In genomic region chr12:105401198-105401597, GRCh38 we compare ENCODE assay signal across 14 cellular contexts.
DNase-seq lines count a peak whose midpoint lies in the region; ATAC-seq and TF ChIP-seq lines count a peak whose summit lies in the region.
"Had no signal": no experiment of that assay in that cellular context is flagged by ENCODE, and none has a peak within 500 bp of the region (broad histone marks: within the 10 kb centered on the region; RNA-seq: fewer than 3 reads in every experiment).

No MANE protein-coding gene starts in this region.

- BruUV-seq in Caco-2 (replicated peaks; lab: Mats Ljungman, UMichigan) (no TSS peak), PC-3 (replicated peaks; lab: Mats Ljungman, UMichigan) (no TSS peak)

- H2AFZ ChIP-seq in PC-3 (ENCODE audit: low read length) (no peak overlapping the region), osteoblast (ENCODE audit: low read length) (peak overlapping the region; percentile 79)

- H3K27ac ChIP-seq in PC-3 (ENCODE audit: low read length) = peak overlapping the region; percentile 35
- peak overlapping the region; percentile 19 for H3K27ac ChIP-seq in osteoblast (ENCODE audit: low read depth, low read length)
- H3K27ac ChIP-seq in ascending aorta = no peak overlapping the region
- no peak overlapping the region for H3K27ac ChIP-seq in SJCRH30
- H3K27ac ChIP-seq: 22Rv1, BLaER1 had no signal

- H3K4me3 ChIP-seq in Caco-2 (ENCODE audit: low read depth, low read length) = no peak overlapping the region
- H3K4me3 ChIP-seq in PC-3 (ENCODE audit: low read length) = no peak overlapping the region
- H3K4me3 ChIP-seq in osteoblast (ENCODE audit: insufficient read depth, low read length) = no peak overlapping the region
- H3K4me3 ChIP-seq in ascending aorta = no peak overlapping the region
- no peak overlapping the region for H3K4me3 ChIP-seq in SJCRH30
- H3K4me3 ChIP-seq: BLaER1 had no signal

- TF ChIP-seq CTCF in Caco-2 (IDR thresholded peaks at IDR 0.05; ENCODE audit: insufficient read depth in 1 of 2, low read depth in 1 of 2, low read length in 1 of 2, severe bottlenecking in 1 of 2, unreplicated experiment in 1 of 2) (no peak), PC-3 (conservative IDR thresholded peaks at IDR 0.05; ENCODE audit: low read depth, low read length) (no peak), osteoblast (IDR thresholded peaks at IDR 0.05; ENCODE audit: extremely low read depth, low read depth, low read length) (no peak), ascending aorta (IDR thresholded peaks at IDR 0.05) (no peak)

- H3K27ac Mint-ChIP-seq in Caco-2 (ENCODE audit: unreplicated experiment) = peak overlapping the region; percentile 57
- H3K27ac Mint-ChIP-seq in activated T-helper 17 cell treated with anti-CD3 and anti-CD28 coated beads, Interleukin-2, amount 50 U/mL, for 72 hours = no peak overlapping the region
- H3K27ac Mint-ChIP-seq: IgD-negative memory B cell had no signal

- peak overlapping the region; percentile 22; the same call in 1 of the 2 replicates for H3K4me2 ChIP-seq in PC-3 (ENCODE audit: low read length)
- peak overlapping the region; percentile 14 for H3K4me2 ChIP-seq in osteoblast (ENCODE audit: insufficient read depth, low read length)
- H3K4me2 ChIP-seq: BLaER1 had no signal

- no peaks in the 10 kb centered on the region for H3K27me3 ChIP-seq in Caco-2 (replicated peaks; ENCODE audit: control insufficient read depth, insufficient read depth, low read length)
- H3K27me3 ChIP-seq in PC-3 (ENCODE audit: low read length) = no peaks in the 10 kb centered on the region
- H3K27me3 ChIP-seq in osteoblast (ENCODE audit: insufficient read depth, low read length) = no peaks in the 10 kb centered on the region
- no peaks in the 10 kb centered on the region for H3K27me3 ChIP-seq in ascending aorta
- no peaks in the 10 kb centered on the region for H3K27me3 ChIP-seq in SJCRH30
- H3K27me3 ChIP-seq: BLaER1 had no signal

- no peaks in the 10 kb centered on the region for H3K27me3 Mint-ChIP-seq in Caco-2 (ENCODE audit: insufficient read depth, unreplicated experiment)
- no peaks in the 10 kb centered on the region for H3K27me3 Mint-ChIP-seq in activated T-helper 17 cell treated with anti-CD3 and anti-CD28 coated beads, Interleukin-2, amount 50 U/mL, for 72 hours
- H3K27me3 Mint-ChIP-seq: IgD-negative memory B cell had no signal

- peak in 1 of 2 experiments; percentile 17 for DNase-seq in Caco-2
- DNase-seq in PC-3 = peak; percentile 61
- no peak for DNase-seq in left colon
- DNase-seq in osteoblast (ENCODE audit: insufficient read length, low spot score, missing footprints) = peak; percentile 17
- no peak for DNase-seq in ascending aorta (ENCODE audit: low spot score in 2 of 2)
- no peak for DNase-seq in SJCRH30
- DNase-seq in NCI-H774 (lab: John Stamatoyannopoulos, UW) = no peak
- DNase-seq: Calu3, DMS79, GDM1 had no signal

- H3K9ac ChIP-seq in PC-3 (ENCODE audit: low read length) = no peak overlapping the region
- H3K9ac ChIP-seq: BLaER1 had no signal

- intact Hi-C loops in Caco-2 (cut with micrococcal nuclease; ENCODE audit: unreplicated experiment) (no loop called here), PC-3 (cut with micrococcal nuclease) (loop anchor here (5.0 to 10.0 kb wide), 3 partner anchors 736 to 1371 kb away; partner anchors contain the start of genes NUAK1 and RIC8B), left colon (cut with DNase I, micrococcal nuclease) (no loop called here), ascending aorta (cut with DNase I) (no loop called here)

- no peak overlapping the region for H3K4me3 Mint-ChIP-seq in Caco-2 (ENCODE audit: unreplicated experiment)
- no peak overlapping the region for H3K4me3 Mint-ChIP-seq in activated T-helper 17 cell treated with anti-CD3 and anti-CD28 coated beads, Interleukin-2, amount 50 U/mL, for 72 hours
- H3K4me3 Mint-ChIP-seq: IgD-negative memory B cell had no signal

- peaks cover 5% of the 10 kb centered on the region for H3K4me1 Mint-ChIP-seq in Caco-2 (ENCODE audit: low read depth, unreplicated experiment)
- no peaks in the 10 kb centered on the region for H3K4me1 Mint-ChIP-seq in activated T-helper 17 cell treated with anti-CD3 and anti-CD28 coated beads, Interleukin-2, amount 50 U/mL, for 72 hours
- H3K4me1 Mint-ChIP-seq: IgD-negative memory B cell had no signal

- H4K20me1 ChIP-seq in PC-3 (ENCODE audit: low read length) = no peaks in the 10 kb centered on the region
- no peaks in the 10 kb centered on the region for H4K20me1 ChIP-seq in osteoblast (ENCODE audit: insufficient read depth, low read length)
- H4K20me1 ChIP-seq: BLaER1 had no signal

- H3K9me3 ChIP-seq in Caco-2 (0 out of 2 replicates have a peak, but pooled peaks cover 3% of the 10 kb centered on the region), PC-3 (ENCODE audit: low read length) (no peaks in the 10 kb centered on the region), osteoblast (ENCODE audit: low read depth, low read length) (no peaks in the 10 kb centered on the region), ascending aorta (no peaks in the 10 kb centered on the region), SJCRH30 (replicated peaks) (no peaks in the 10 kb centered on the region)

- H3K79me2 ChIP-seq in PC-3 (ENCODE audit: low read length) (no peaks in the 10 kb centered on the region), osteoblast (ENCODE audit: insufficient read depth, low read length) (no peaks in the 10 kb centered on the region)

- CTCF ChIA-PET in Caco-2 (lab: Charles Lee) = interaction anchor here (0.7 to 0.8 kb wide), 2 partner anchors 19 to 736 kb away, joined by 3 to 5 read pairs; no protein-coding TSS in a partner anchor
- CTCF ChIA-PET in PC-3 (lab: Charles Lee) = interaction anchor here (0.7 to 1.0 kb wide), 2 partner anchors 18 to 19 kb away, joined by 3 to 5 read pairs; no protein-coding TSS in a partner anchor

- POLR2A ChIA-PET in Caco-2 (lab: Charles Lee) = interaction anchor here (0.7 kb wide), 1 partner anchor 726 kb away, joined by 3 read pairs; no protein-coding TSS in a partner anchor
- POLR2A ChIA-PET in PC-3 (lab: Charles Lee; ENCODE audit: unreplicated experiment) = interaction anchor here (0.6 kb wide), 1 partner anchor 448 kb away, joined by 3 read pairs; no protein-coding TSS in a partner anchor

- H3K4me1 ChIP-seq in Caco-2 (no peaks in the 10 kb centered on the region), PC-3 (ENCODE audit: insufficient read depth, low read length) (peaks cover 18% of the 10 kb centered on the region), osteoblast (ENCODE audit: insufficient read depth, low read length) (peaks cover 15% of the 10 kb centered on the region), ascending aorta (peaks cover 0 to 4% of the 10 kb centered on the region in 2 donors), SJCRH30 (no peaks in the 10 kb centered on the region)
- H3K4me1 ChIP-seq: BLaER1 had no signal

- peaks cover 11% of the 10 kb centered on the region for H3K36me3 Mint-ChIP-seq in Caco-2 (ENCODE audit: insufficient read depth, unreplicated experiment)
- no peaks in the 10 kb centered on the region for H3K36me3 Mint-ChIP-seq in activated T-helper 17 cell treated with anti-CD3 and anti-CD28 coated beads, Interleukin-2, amount 50 U/mL, for 72 hours (ENCODE audit: low read depth)

- no peaks in the 10 kb centered on the region for H3K9me2 ChIP-seq in PC-3 (replicated peaks; ENCODE audit: low read length)

- no peaks in the 10 kb centered on the region for H3F3A ChIP-seq in PC-3 (ENCODE audit: low read length, unreplicated experiment)

- H3K36me3 ChIP-seq in Caco-2 (ENCODE audit: control insufficient read depth, insufficient read depth, low read length) (no peaks in the 10 kb centered on the region), PC-3 (ENCODE audit: low read depth, low read length) (no peaks in the 10 kb centered on the region), osteoblast (ENCODE audit: insufficient read depth, low read length) (no peaks in the 10 kb centered on the region), ascending aorta (peaks cover 0 to 8% of the 10 kb centered on the region in 2 donors), SJCRH30 (no peaks in the 10 kb centered on the region)
- H3K36me3 ChIP-seq: BLaER1 had no signal

- peaks cover 21% of the 10 kb centered on the region for H3K9me3 Mint-ChIP-seq in Caco-2 (ENCODE audit: unreplicated experiment)
- peaks cover 12% of the 10 kb centered on the region for H3K9me3 Mint-ChIP-seq in activated T-helper 17 cell treated with anti-CD3 and anti-CD28 coated beads, Interleukin-2, amount 50 U/mL, for 72 hours

- peak; percentile 97 for ATAC-seq in PC-3
- ATAC-seq in left colon = peak; percentile 38
- ATAC-seq in activated T-helper 17 cell treated with anti-CD3 and anti-CD28 coated beads, Interleukin-2, amount 50 U/mL, for 72 hours (replicated peaks) = no peak

Comparison
In these comparisons a context has a peak if more than half of its experiments do, and no peak if none do; other contexts are left out.
1. DNase-seq: peak in PC-3 (single experiment) and osteoblast (single experiment); none in left colon (0 of 2), ascending aorta (0 of 2), SJCRH30 (0 of 2) and NCI-H774 (single experiment).
2. H3K27ac ChIP-seq: peak in PC-3 (single experiment) and osteoblast (single experiment); none in ascending aorta (0 of 2) and SJCRH30 (single experiment).